In the genomic region with DNA sequence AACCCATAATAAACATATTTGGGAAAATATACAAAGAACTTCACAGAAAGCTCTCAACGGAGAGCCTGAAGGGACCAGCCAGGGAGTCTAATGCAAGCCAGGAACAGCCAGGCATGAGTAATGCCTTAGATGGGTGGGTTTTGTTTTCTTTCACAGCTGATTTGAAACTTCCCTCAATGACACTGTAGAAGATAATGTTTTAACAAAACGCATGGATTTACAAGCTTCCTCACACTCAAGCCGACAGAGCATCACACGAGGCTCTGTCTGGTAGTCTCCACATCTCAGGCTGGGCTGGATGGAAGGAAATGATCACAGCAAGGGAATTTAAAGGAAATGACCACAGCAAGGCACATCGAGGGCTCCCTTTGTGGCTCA, we compare ENCODE assay signal across 16 cellular contexts.
DNase-seq lines count a peak whose midpoint lies in the region; ATAC-seq and TF ChIP-seq lines count a peak whose summit lies in the region.
"Had no signal": no experiment of that assay in that cellular context is flagged by ENCODE, and none has a peak within 500 bp of the region (broad histone marks: within the 10 kb centered on the region; RNA-seq: fewer than 3 reads in every experiment).

No MANE protein-coding gene starts in this region.

- H3K36me3 Mint-ChIP-seq in glutamatergic neuron (ENCODE audit: unreplicated experiment), result no peaks in the 10 kb centered on the region

- 42 to 50% (median 48%) methylated on average over 5 of the region's 5 CpGs for WGBS in psoas muscle, 3 donors

- no peak for TF ChIP-seq CTCF in AG10803 (conservative IDR thresholded peaks at IDR 0.05; ENCODE audit: low read length)
- no peak for TF ChIP-seq CTCF in glutamatergic neuron (IDR thresholded peaks at IDR 0.05; ENCODE audit: partially characterized antibody, unreplicated experiment)
- TF ChIP-seq CTCF in psoas muscle (IDR thresholded peaks at IDR 0.05), result no peak

- H3K27ac Mint-ChIP-seq in glutamatergic neuron (ENCODE audit: unreplicated experiment), result peak overlapping the region; percentile 59
- H3K27ac Mint-ChIP-seq: activated naive CD8-positive, alpha-beta T cell had no signal

- ATAC-seq in psoas muscle (no peak), GM19328 (IDR thresholded peaks at IDR 0.05; ENCODE audit: unreplicated experiment) (no peak)
- ATAC-seq: lower lobe of right lung had no signal

- H3K9me3 Mint-ChIP-seq in glutamatergic neuron (ENCODE audit: unreplicated experiment), result no peaks in the 10 kb centered on the region

- TF ChIP-seq POLR2A in erythroblast (IDR thresholded peaks at IDR 0.05; ENCODE audit: low read length), result no peak

- intact Hi-C loops in psoas muscle (cut with DNase I), result no loop called here

- DNase-seq in AG10803 (ENCODE audit: low read depth), result peak; percentile 79
- peak; percentile 31 for DNase-seq in astrocyte of the hippocampus (ENCODE audit: low read depth, low spot score)
- DNase-seq in glutamatergic neuron, result no peak
- no peak for DNase-seq in psoas muscle
- DNase-seq in NCI-H187 (lab: John Stamatoyannopoulos, UW), result no peak
- DNase-seq in stimulated activated CD8-positive, alpha-beta memory T cell treated with anti-CD3 and anti-CD28 coated beads, Interleukin-4, amount 100 ng/mL, for 48 hours, result no peak
- DNase-seq in erythroblast (lab: John Stamatoyannopoulos, UW), result no peak
- DNase-seq: DND-41; hippocampal formation; lower lobe of right lung; NCI-H1694; occipital lobe; SHP77; stimulated activated CD4-positive, alpha-beta T cell treated with anti-CD3 and anti-CD28 coated beads, Interleukin-15, amount 100 ng/mL, for 24 hours had no signal

- H3K4me3 Mint-ChIP-seq in glutamatergic neuron (ENCODE audit: unreplicated experiment), result no peak overlapping the region
- H3K4me3 Mint-ChIP-seq: activated naive CD8-positive, alpha-beta T cell had no signal

- H3K4me1 Mint-ChIP-seq in glutamatergic neuron (ENCODE audit: low read depth, unreplicated experiment), result peaks cover 12% of the 10 kb centered on the region

- H3K36me3 ChIP-seq in psoas muscle (ENCODE audit: insufficient read depth in 1 of 2, low read depth in 1 of 2), result no peaks in the 10 kb centered on the region
- H3K36me3 ChIP-seq: lower lobe of right lung had no signal

- no peaks in the 10 kb centered on the region for H3K27me3 ChIP-seq in psoas muscle (ENCODE audit: insufficient read depth in 3 of 3, low read length in 2 of 3)

- H3K9me3 ChIP-seq in psoas muscle, result no peaks in the 10 kb centered on the region
- H3K9me3 ChIP-seq: lower lobe of right lung had no signal

- H3K27me3 Mint-ChIP-seq in glutamatergic neuron (ENCODE audit: unreplicated experiment), result peaks cover 2% of the 10 kb centered on the region
- H3K27me3 Mint-ChIP-seq: activated naive CD8-positive, alpha-beta T cell had no signal

- H3K4me1 ChIP-seq in psoas muscle, result peaks cover 28% of the 10 kb centered on the region
- H3K4me1 ChIP-seq: lower lobe of right lung had no signal

- H3K4me3 ChIP-seq in AG10803 (ENCODE audit: low read length), result peak overlapping the region; percentile 18; the same call in 1 of the 2 replicates
- no peak overlapping the region for H3K4me3 ChIP-seq in psoas muscle
- H3K4me3 ChIP-seq: lower lobe of right lung had no signal

- H3K27ac ChIP-seq in psoas muscle, result peak overlapping the region; percentile 21
- H3K27ac ChIP-seq: lower lobe of right lung had no signal

Comparison
In these comparisons a context has a peak if more than half of its experiments do, and no peak if none do; other contexts are left out.
1. DNase-seq: peak in AG10803 (single experiment) and astrocyte of the hippocampus (single experiment); none in glutamatergic neuron (single experiment), psoas muscle (0 of 2), NCI-H187 (0 of 2), stimulated activated CD8-positive, alpha-beta memory T cell treated with anti-CD3 and anti-CD28 coated beads, Interleukin-4, amount 100 ng/mL, for 48 hours (single experiment) and erythroblast (0 of 2).